ENCODE assay signal across 1 cellular context in the genomic region with DNA sequence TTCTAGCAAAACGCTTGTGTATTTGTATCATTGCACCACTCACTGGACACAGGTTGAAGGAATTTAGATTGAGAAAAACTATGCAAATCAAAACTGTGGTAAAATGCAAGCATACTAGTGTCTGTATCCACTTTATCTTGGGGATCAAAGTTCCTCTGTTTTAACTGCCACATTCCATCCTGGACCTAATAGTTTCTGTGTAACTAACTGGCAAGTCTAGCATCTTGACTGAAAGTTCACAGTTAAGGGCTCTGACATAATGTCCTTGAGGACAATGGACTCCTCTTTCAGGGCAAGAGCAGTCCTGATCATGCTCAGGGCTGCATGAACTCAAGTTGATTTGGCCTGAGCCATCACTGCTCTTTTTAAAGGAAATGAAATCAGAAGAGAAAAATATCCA.
TF ChIP-seq lines count a peak whose summit lies in the region.

No MANE protein-coding gene starts in this region.

TF ChIP-seq in IMR-90, 13 proteins besides CTCF, POLR2A, EP300 and RAD21:
- no peak for TF ChIP-seq SMC3 (IDR thresholded peaks at IDR 0.05; ENCODE audit: low read depth, low read length)
- TF ChIP-seq, protein P1, sequence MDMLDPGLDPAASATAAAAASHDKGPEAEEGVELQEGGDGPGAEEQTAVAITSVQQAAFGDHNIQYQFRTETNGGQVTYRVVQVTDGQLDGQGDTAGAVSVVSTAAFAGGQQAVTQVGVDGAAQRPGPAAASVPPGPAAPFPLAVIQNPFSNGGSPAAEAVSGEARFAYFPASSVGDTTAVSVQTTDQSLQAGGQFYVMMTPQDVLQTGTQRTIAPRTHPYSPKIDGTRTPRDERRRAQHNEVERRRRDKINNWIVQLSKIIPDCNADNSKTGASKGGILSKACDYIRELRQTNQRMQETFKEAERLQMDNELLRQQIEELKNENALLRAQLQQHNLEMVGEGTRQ (IDR thresholded peaks at IDR 0.05; ENCODE audit: low read depth, low read length), result no peak
- no peak for TF ChIP-seq FOS (IDR thresholded peaks at IDR 0.05; ENCODE audit: low read depth, low read length)
- TF ChIP-seq MAFK (IDR thresholded peaks at IDR 0.05; ENCODE audit: low read depth, low read length), result no peak
- TF ChIP-seq RCOR1 (IDR thresholded peaks at IDR 0.05; ENCODE audit: insufficient replicate concordance, low read length), result no peak
- no peak for TF ChIP-seq CHD1 (IDR thresholded peaks at IDR 0.05; ENCODE audit: low read depth, low read length)
- no peak for TF ChIP-seq NFE2L2 (IDR thresholded peaks at IDR 0.05; ENCODE audit: low read depth, low read length)
- no peak for TF ChIP-seq RFX5 (IDR thresholded peaks at IDR 0.05; ENCODE audit: low read depth, low read length)
- TF ChIP-seq BHLHE40 (IDR thresholded peaks at IDR 0.05; ENCODE audit: low read depth, low read length), result no peak
- TF ChIP-seq MXI1 (IDR thresholded peaks at IDR 0.05; ENCODE audit: borderline replicate concordance, low read depth, low read length), result no peak
- TF ChIP-seq CEBPB (IDR thresholded peaks at IDR 0.05; ENCODE audit: low read depth, low read length), result no peak
- TF ChIP-seq MAZ (IDR thresholded peaks at IDR 0.05; ENCODE audit: borderline replicate concordance, low read depth, low read length), result no peak
- TF ChIP-seq, protein P2, sequence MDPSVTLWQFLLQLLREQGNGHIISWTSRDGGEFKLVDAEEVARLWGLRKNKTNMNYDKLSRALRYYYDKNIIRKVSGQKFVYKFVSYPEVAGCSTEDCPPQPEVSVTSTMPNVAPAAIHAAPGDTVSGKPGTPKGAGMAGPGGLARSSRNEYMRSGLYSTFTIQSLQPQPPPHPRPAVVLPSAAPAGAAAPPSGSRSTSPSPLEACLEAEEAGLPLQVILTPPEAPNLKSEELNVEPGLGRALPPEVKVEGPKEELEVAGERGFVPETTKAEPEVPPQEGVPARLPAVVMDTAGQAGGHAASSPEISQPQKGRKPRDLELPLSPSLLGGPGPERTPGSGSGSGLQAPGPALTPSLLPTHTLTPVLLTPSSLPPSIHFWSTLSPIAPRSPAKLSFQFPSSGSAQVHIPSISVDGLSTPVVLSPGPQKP (IDR thresholded peaks at IDR 0.05; ENCODE audit: borderline replicate concordance, low read depth, low read length), result no peak
TF ChIP-seq in IMR-90: peak in this region for 0.
